Comparison of ENCODE assay signal across 8 cellular contexts in the genomic region with DNA sequence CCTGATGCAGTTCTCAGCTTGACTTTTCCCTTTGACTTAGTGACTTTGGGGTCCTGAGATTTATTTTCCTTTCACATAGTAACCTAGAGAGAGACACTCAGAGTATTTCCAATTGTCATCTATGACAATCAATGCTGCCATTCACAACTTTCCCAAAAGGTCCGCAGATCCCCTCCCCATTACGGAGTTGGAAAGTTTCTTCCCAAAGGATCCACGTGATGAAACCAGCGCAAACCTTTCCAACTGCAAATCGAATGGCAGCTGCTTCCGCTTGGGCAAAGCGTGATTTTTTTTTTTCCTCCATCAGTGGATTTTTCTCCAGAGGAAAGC. TPM values are rescaled to one million over a fixed set of nuclear protein-coding genes. Genes with fewer than 3 reads are reported as not detected.
DNase-seq lines count a peak whose midpoint lies in the region; ATAC-seq and TF ChIP-seq lines count a peak whose summit lies in the region.

No MANE protein-coding gene starts in this region.

- POLR2A ChIA-PET in AG04449 (lab: Yijun Ruan, JAX): interaction anchor here (3.1 kb wide), 1 partner anchor 73 kb away, joined by 19 read pairs; no protein-coding TSS in a partner anchor
- POLR2A ChIA-PET in activated B cell treated with CpG ODN at 0.5 μM for 24 hours (lab: Charles Lee): interaction anchor here (0.5 to 3.6 kb wide), 16 partner anchors 15 to 165 kb away, joined by 3 to 85 read pairs (median 6); a partner anchor contains a TSS

- peak overlapping the region in 9 of 10 donors; percentile 88 to 100 (median 96) for H3K27ac ChIP-seq in heart right ventricle
- peak overlapping the region; percentile 82 to 96 (median 90) for H3K27ac ChIP-seq in sigmoid colon

- intact Hi-C loops in activated B cell treated with CpG ODN at 0.5 μM for 24 hours (cut with micrococcal nuclease): loop anchor here (1.0 to 5.0 kb wide), 6 partner anchors 15 to 73 kb away; a partner anchor contains a TSS
- intact Hi-C loops in heart right ventricle (cut with DNase I): loop anchor here in 3 of 10 donors (1.0 to 5.0 kb wide), 2 partner anchors 72 to 73 kb away; no protein-coding TSS in a partner anchor
- intact Hi-C loops in sigmoid colon (cut with DNase I): loop anchor here (1.0 kb wide), 2 partner anchors 15 to 73 kb away; a partner anchor contains a TSS

- WGBS in heart right ventricle, 2 donors: 1% methylated on average over 7 of the region's 7 CpGs
- 0 to 1% methylated on average over 7 of the region's 7 CpGs for WGBS in sigmoid colon, 2 donors

- H3K4me1 ChIP-seq in heart right ventricle (peaks cover 0 to 22% (median 17%) of the 10 kb centered on the region in 9 donors), sigmoid colon (peaks cover 0 to 17% (median 14%) of the 10 kb centered on the region in 4 donors)

- H3K9me3 Mint-ChIP-seq in activated B cell treated with CpG ODN at 0.5 μM for 24 hours: no peaks in the 10 kb centered on the region

- H3K4me1 Mint-ChIP-seq in activated B cell treated with CpG ODN at 0.5 μM for 24 hours: peaks cover 16% of the 10 kb centered on the region

- peak overlapping the region; percentile 89 for H3K27ac Mint-ChIP-seq in activated B cell treated with CpG ODN at 0.5 μM for 24 hours

- no peaks in the 10 kb centered on the region for H3K9me3 ChIP-seq in heart right ventricle
- no peaks in the 10 kb centered on the region for H3K9me3 ChIP-seq in sigmoid colon

- peak; percentile 5 for ATAC-seq in activated B cell treated with CpG ODN at 0.5 μM for 24 hours (ENCODE audit: low read depth)
- ATAC-seq in heart right ventricle: peak; percentile 4 to 45 (median 28)

- H3K36me3 Mint-ChIP-seq in activated B cell treated with CpG ODN at 0.5 μM for 24 hours (ENCODE audit: low read depth): peaks cover 2% of the 10 kb centered on the region

- H3K36me3 ChIP-seq in H7 (replicated peaks; ENCODE audit: control insufficient read depth, insufficient read depth, low read length): no peaks in the 10 kb centered on the region
- peaks cover 0 to 8% (median 0%) of the 10 kb centered on the region in 9 donors for H3K36me3 ChIP-seq in heart right ventricle
- H3K36me3 ChIP-seq in sigmoid colon: no peaks in the 10 kb centered on the region

- CTCF ChIA-PET in AG04449 (lab: Yijun Ruan, JAX): interaction anchor here (1.3 to 2.4 kb wide), 5 partner anchors 15 to 84 kb away, joined by 4 to 10 read pairs (median 6); a partner anchor contains a TSS
- CTCF ChIA-PET in activated B cell treated with CpG ODN at 0.5 μM for 24 hours (lab: Charles Lee): interaction anchor here (0.7 to 1.8 kb wide), 5 partner anchors 16 to 73 kb away, joined by 3 to 10 read pairs (median 4); a partner anchor contains a TSS

- H3K4me3 ChIP-seq in AG04449 (ENCODE audit: low read depth, low read length) (peak overlapping the region; percentile 83), H7 (ENCODE audit: insufficient read depth, low read depth, low read length) (peak overlapping the region; percentile 83), heart right ventricle (peak overlapping the region; percentile 84 to 100 (median 93)), sigmoid colon (peak overlapping the region; percentile 67 to 97 (median 86))

- H3K27me3 ChIP-seq in H7 (ENCODE audit: control insufficient read depth, insufficient read depth, low read length) (no peaks in the 10 kb centered on the region), heart right ventricle (peaks cover 0 to 12% (median 0%) of the 10 kb centered on the region in 7 donors), sigmoid colon (peaks cover 0 to 8% (median 0%) of the 10 kb centered on the region in 3 donors)

- no peaks in the 10 kb centered on the region for H3K27me3 Mint-ChIP-seq in activated B cell treated with CpG ODN at 0.5 μM for 24 hours

- no peak for TF ChIP-seq CTCF in AG04449 (IDR thresholded peaks at IDR 0.05; ENCODE audit: insufficient read depth, low read length, missing control alignments)
- TF ChIP-seq CTCF in activated B cell treated with CpG ODN at 0.5 μM for 24 hours (IDR thresholded peaks at IDR 0.05): no peak
- no peak for TF ChIP-seq CTCF in heart right ventricle (IDR thresholded peaks at IDR 0.05)
- TF ChIP-seq CTCF in sigmoid colon (IDR thresholded peaks at IDR 0.05): no peak

- TF ChIP-seq POLR2A in sigmoid colon (IDR thresholded peaks at IDR 0.05): no peak

- no peak for TF ChIP-seq EP300 in sigmoid colon (IDR thresholded peaks at IDR 0.05)

- peak overlapping the region; percentile 88 for H3K4me3 Mint-ChIP-seq in activated B cell treated with CpG ODN at 0.5 μM for 24 hours

- DNase-seq in AG04449 (ENCODE audit: low read depth, low spot score): no peak
- peak; percentile 81 for DNase-seq in H7
- DNase-seq in activated B cell treated with CpG ODN at 0.5 μM for 24 hours: no peak
- DNase-seq in heart right ventricle: no peak
- DNase-seq in sigmoid colon: no peak
- no peak for DNase-seq in cerebellum (ENCODE audit: low spot score)
- DNase-seq in NCI-H2029 treated with DMSO at 0.1 percent for 48 hours (lab: John Stamatoyannopoulos, UW): no peak
- no peak for DNase-seq in hippocampal formation (lab: John Stamatoyannopoulos, UW)

RNA-seq across cellular contexts. Expression of a gene that starts 0.5 kb away (rescaled TPM):
- total RNA-seq in H7 (2014; rRNA removed; shearing (Covaris generic)): 11.2 and 13.7 TPM in 2 replicates
- total RNA-seq in activated B cell treated with CpG ODN at 0.5 μM for 24 hours (20.1 and 21.4 TPM in 2 replicates), heart right ventricle (10 to 100 TPM in 2 of 10 donors, 1 to 10 TPM in 8; 6.5 to 12.6 (median 9.0) TPM), sigmoid colon (10 to 100 TPM in 3 of 4 donors, 1 to 10 TPM in 1; 7.8 to 13.3 (median 12.2) TPM), cerebellum (9.5 TPM)
- polyA plus RNA-seq in heart right ventricle (10 to 100 TPM in 1 of 2 donors, 1 to 10 TPM in 1; 6.3 to 15.4 TPM), sigmoid colon (10 to 100 TPM in 2 of 3 donors, 1 to 10 TPM in 1; 7.6 to 19.1 (median 14.4) TPM)

RNA-seq across cellular contexts. Expression of a gene that starts 15.0 kb away (rescaled TPM):
- total RNA-seq in H7 (2014; rRNA removed; shearing (Covaris generic)): 62.7 and 64.1 TPM in 2 replicates
- 51.5 and 57.4 TPM in 2 replicates for total RNA-seq in activated B cell treated with CpG ODN at 0.5 μM for 24 hours
- 10 to 100 TPM; 15.1 to 37.1 (median 20.9) TPM for total RNA-seq in heart right ventricle
- polyA plus RNA-seq in heart right ventricle: 10 to 100 TPM in 1 of 2 donors, 1 to 10 TPM in 1; 8.0 to 10.8 TPM
- 10 to 100 TPM; 14.0 to 21.3 (median 16.6) TPM for total RNA-seq in sigmoid colon
- 10 to 100 TPM in 1 of 3 donors, 1 to 10 TPM in 2; 2.3 to 10.2 (median 2.4) TPM for polyA plus RNA-seq in sigmoid colon
- 30.3 TPM for total RNA-seq in cerebellum
